Comparison of ENCODE assay signal across 8 cellular contexts in the genomic region with DNA sequence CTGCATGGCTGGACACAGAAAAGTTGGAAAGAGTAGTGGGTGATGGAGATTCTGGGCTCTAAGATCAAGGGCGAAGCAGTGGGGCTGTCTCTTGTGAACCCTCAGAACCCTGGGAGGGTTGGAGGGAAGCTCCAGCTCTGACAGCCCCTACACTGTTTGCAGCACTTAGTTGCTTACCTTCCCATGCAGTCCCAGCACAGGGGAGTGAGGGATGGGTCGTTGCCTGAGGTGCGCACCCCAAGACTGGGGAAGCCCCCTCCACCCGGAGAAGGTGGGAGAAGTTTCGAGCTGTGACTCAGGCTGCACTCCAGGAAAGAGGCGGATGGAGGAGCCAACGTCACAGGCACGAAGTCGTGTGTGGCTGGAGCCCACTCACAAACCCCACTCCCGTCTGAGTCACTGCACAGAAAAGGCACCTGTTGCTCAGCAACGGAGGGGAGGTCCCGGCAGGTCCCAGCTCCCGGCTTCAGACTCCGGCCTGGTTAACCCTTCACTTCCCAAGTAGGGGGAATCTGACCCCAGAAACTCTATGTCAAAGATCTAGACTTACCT.
A peak's percentile ranks its signal among the peaks of the same experiment; 100 is the strongest.
DNase-seq lines count a peak whose midpoint lies in the region; ATAC-seq lines count a peak whose summit lies in the region.

No MANE protein-coding gene starts in this region.

- intact Hi-C loops in Right ventricle myocardium superior (cut with DNase I) = no loop called here

- 24% methylated on average over 14 of the region's 14 CpGs for WGBS in HUES64

- H3K27me3 ChIP-seq in HUES64 (ENCODE audit: insufficient read depth, low read length) = no peaks in the 10 kb centered on the region

- peaks cover 4% of the 10 kb centered on the region; the same call in 1 of the 2 replicates for H3K4me1 ChIP-seq in HUES64 (ENCODE audit: insufficient read depth, low read length)

- peak overlapping the region; percentile 39; the same call in 1 of the 2 replicates for H3K4me3 ChIP-seq in HUES64 (ENCODE audit: low read length)

- peaks cover 21% of the 10 kb centered on the region for H3K9me3 ChIP-seq in HUES64 (ENCODE audit: insufficient read depth, low read depth, low read length)

- H3K36me3 ChIP-seq in HUES64 (ENCODE audit: insufficient read depth, low read length) = no peaks in the 10 kb centered on the region

- no peak overlapping the region for H3K27ac ChIP-seq in HUES64 (ENCODE audit: low read depth, low read length)

- peak; percentile 79 to 82 for DNase-seq in activated T-cell treated with anti-CD3 and anti-CD28 coated beads, Interleukin-2, amount 50 U/mL, for 48 hours
- DNase-seq in iPS-NIHi7 (ENCODE audit: extremely low spot score) (peak; percentile 71), T1000 (lab: John Stamatoyannopoulos, UW) (no peak), foreskin melanocyte (no peak), cortex of kidney (lab: John Stamatoyannopoulos, UW) (no peak), Right ventricle myocardium superior (no peak)
- peak; percentile 68 to 79 for DNase-seq in stimulated activated CD8-positive, alpha-beta memory T cell treated with anti-CD3 and anti-CD28 coated beads, Interleukin-15, amount 100 ng/mL, for 48 hours (ENCODE audit: low read depth in 2 of 2)

- no peak overlapping the region for H3K9ac ChIP-seq in HUES64 (ENCODE audit: low read depth, low read length)

- no peak for ATAC-seq in Right ventricle myocardium superior (ENCODE audit: poor library complexity)

Comparison
In these comparisons a context has a peak if more than half of its experiments do, and no peak if none do; other contexts are left out.
1. DNase-seq: peak in activated T-cell treated with anti-CD3 and anti-CD28 coated beads, Interleukin-2, amount 50 U/mL, for 48 hours (2 of 2), iPS-NIHi7 (single experiment) and stimulated activated CD8-positive, alpha-beta memory T cell treated with anti-CD3 and anti-CD28 coated beads, Interleukin-15, amount 100 ng/mL, for 48 hours (2 of 2); none in T1000 (single experiment), foreskin melanocyte (single experiment), cortex of kidney (single experiment) and Right ventricle myocardium superior (single experiment).